Comparison of ENCODE assay signal across 18 cellular contexts in the genomic region with DNA sequence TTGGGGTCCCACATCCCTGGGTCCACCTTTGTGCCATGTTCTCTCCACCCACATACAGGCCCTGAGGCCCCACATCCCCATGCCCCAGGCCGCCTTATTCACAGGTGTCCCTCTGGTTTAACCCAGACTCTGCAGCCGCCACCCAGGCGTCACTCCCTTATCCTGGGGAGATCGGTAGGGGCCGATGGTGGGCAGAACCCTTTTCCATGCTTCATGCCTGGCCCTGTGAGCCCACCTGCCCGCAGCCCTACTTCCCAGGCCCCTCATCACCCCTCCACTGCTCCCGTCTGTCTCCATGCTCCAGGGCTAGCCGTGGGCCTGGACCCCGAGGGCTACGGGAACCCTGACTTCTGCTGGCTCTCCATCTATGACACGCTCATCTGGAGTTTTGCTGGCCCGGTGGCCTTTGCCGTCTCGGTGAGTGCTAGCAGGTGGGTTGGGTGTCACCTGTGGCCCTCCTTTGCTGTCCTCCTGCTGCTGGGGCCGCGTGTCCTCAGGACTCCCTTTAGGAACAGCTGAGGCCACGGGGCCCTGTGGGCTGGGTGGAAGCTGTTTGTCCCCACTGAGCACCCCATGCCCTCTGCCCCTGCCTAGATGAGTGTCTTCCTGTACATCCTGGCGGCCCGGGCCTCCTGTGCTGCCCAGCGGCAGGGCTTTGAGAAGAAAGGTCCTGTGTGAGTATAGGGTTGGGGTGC. TPM values are rescaled to one million over a fixed set of nuclear protein-coding genes. Genes with fewer than 3 reads are reported as not detected.
"Had no signal": no experiment of that assay in that cellular context is flagged by ENCODE, and none has a peak within 500 bp of the region (broad histone marks: within the 10 kb centered on the region; RNA-seq: fewer than 3 reads in every experiment).

No MANE protein-coding gene starts in this region.

- H3K9me3 Mint-ChIP-seq: activated CD4-positive, alpha-beta memory T cell treated with anti-CD3 and anti-CD28 coated beads for 36 hours; activated naive CD4-positive, alpha-beta T cell treated with anti-CD3 and anti-CD28 coated beads for 36 hours; activated T-helper 2 cell treated with anti-CD3 and anti-CD28 coated beads, Interferon-gamma antibody, Interleukin-2, Interleukin-4, amounts not matched to agents 10 μg/mL and 5 μg/mL and 100 μg/mL, durations not matched to agents 14 hours and 24 hours and 36 hours; stimulated activated memory B cell treated with anti-CD40 and anti-IgM and Interleukin-4, amounts not matched to agents 10 μg/mL and 1 μg/mL and 100 μg/mL, for 72 hours had no signal

- ATAC-seq: activated CD4-positive, alpha-beta T cell treated with anti-CD3 and anti-CD28 coated beads for 36 hours; activated CD8-positive, alpha-beta memory T cell treated with anti-CD3 and anti-CD28 coated beads, Interleukin-2, amount 10 ng/mL, durations not matched to agents 7 days and 5 days; gastrocnemius medialis; stimulated activated memory B cell treated with anti-CD40 and anti-IgM and Interleukin-4, amounts not matched to agents 10 μg/mL and 1 μg/mL and 100 μg/mL, for 72 hours had no signal

- H3K36me3 Mint-ChIP-seq: activated CD4-positive, alpha-beta memory T cell treated with anti-CD3 and anti-CD28 coated beads for 36 hours; activated CD8-positive, alpha-beta memory T cell treated with anti-CD3 and anti-CD28 coated beads, Interleukin-2, amount 10 ng/mL, durations not matched to agents 7 days and 5 days; stimulated activated memory B cell treated with anti-CD40 and anti-IgM and Interleukin-4, amounts not matched to agents 10 μg/mL and 1 μg/mL and 100 μg/mL, for 72 hours had no signal

- H3K36me3 ChIP-seq: cardiac muscle cell, gastrocnemius medialis, ovary, SJCRH30, transverse colon had no signal

- H3K27me3 ChIP-seq: cardiac muscle cell, gastrocnemius medialis, hepatocyte, ovary, SJCRH30, transverse colon had no signal

- H3K27ac ChIP-seq: cardiac muscle cell, gastrocnemius medialis, hepatocyte, ovary, SJCRH30, transverse colon had no signal

- H3K27me3 Mint-ChIP-seq: activated CD4-positive, alpha-beta memory T cell treated with anti-CD3 and anti-CD28 coated beads for 36 hours; activated CD4-positive, alpha-beta T cell treated with anti-CD3 and anti-CD28 coated beads for 36 hours; activated CD8-positive, alpha-beta memory T cell treated with anti-CD3 and anti-CD28 coated beads, Interleukin-2, amount 10 ng/mL, durations not matched to agents 7 days and 5 days had no signal

- DNase-seq: activated CD4-positive, alpha-beta memory T cell treated with anti-CD3 and anti-CD28 coated beads for 36 hours; activated CD4-positive, alpha-beta T cell treated with anti-CD3 and anti-CD28 coated beads for 36 hours; activated CD8-positive, alpha-beta memory T cell treated with anti-CD3 and anti-CD28 coated beads, Interleukin-2, amount 10 ng/mL, durations not matched to agents 7 days and 5 days; activated naive CD4-positive, alpha-beta T cell treated with anti-CD3 and anti-CD28 coated beads for 36 hours; activated T-cell treated with anti-CD3 and anti-CD28 coated beads, Interleukin-2, amount 50 U/mL, for 1 hour; erythroblast; gastrocnemius medialis; islet precursor cell; ovary; SJCRH30; stimulated activated CD4-positive, alpha-beta T cell treated with anti-CD3 and anti-CD28 coated beads, Interleukin-1b, Interleukin-23, amount 100 ng/mL, for 48 hours; T-helper 2 cell; transverse colon had no signal

- H3K4me3 Mint-ChIP-seq: activated CD4-positive, alpha-beta memory T cell treated with anti-CD3 and anti-CD28 coated beads for 36 hours; activated CD4-positive, alpha-beta T cell treated with anti-CD3 and anti-CD28 coated beads for 36 hours; activated CD8-positive, alpha-beta memory T cell treated with anti-CD3 and anti-CD28 coated beads, Interleukin-2, amount 10 ng/mL, durations not matched to agents 7 days and 5 days; activated naive CD4-positive, alpha-beta T cell treated with anti-CD3 and anti-CD28 coated beads for 36 hours; stimulated activated memory B cell treated with anti-CD40 and anti-IgM and Interleukin-4, amounts not matched to agents 10 μg/mL and 1 μg/mL and 100 μg/mL, for 72 hours had no signal

- H3K4me3 ChIP-seq: cardiac muscle cell, gastrocnemius medialis, hepatocyte, ovary, SJCRH30, transverse colon had no signal

- H3K9me3 ChIP-seq: gastrocnemius medialis, ovary, SJCRH30, transverse colon had no signal

- H3K27ac Mint-ChIP-seq: activated CD4-positive, alpha-beta memory T cell treated with anti-CD3 and anti-CD28 coated beads for 36 hours; activated CD4-positive, alpha-beta T cell treated with anti-CD3 and anti-CD28 coated beads for 36 hours; activated CD8-positive, alpha-beta memory T cell treated with anti-CD3 and anti-CD28 coated beads, Interleukin-2, amount 10 ng/mL, durations not matched to agents 7 days and 5 days; activated naive CD4-positive, alpha-beta T cell treated with anti-CD3 and anti-CD28 coated beads for 36 hours; activated T-helper 2 cell treated with anti-CD3 and anti-CD28 coated beads, Interferon-gamma antibody, Interleukin-2, Interleukin-4, amounts not matched to agents 10 μg/mL and 5 μg/mL and 100 μg/mL, durations not matched to agents 14 hours and 24 hours and 36 hours; stimulated activated memory B cell treated with anti-CD40 and anti-IgM and Interleukin-4, amounts not matched to agents 10 μg/mL and 1 μg/mL and 100 μg/mL, for 72 hours had no signal

RNA-seq across cellular contexts. Expression of a gene that starts 36.0 kb away (rescaled TPM):
- total RNA-seq: activated CD4-positive, alpha-beta memory T cell treated with anti-CD3 and anti-CD28 coated beads for 36 hours; activated CD4-positive, alpha-beta T cell treated with anti-CD3 and anti-CD28 coated beads for 36 hours; activated CD8-positive, alpha-beta memory T cell treated with anti-CD3 and anti-CD28 coated beads, Interleukin-2, amount 10 ng/mL, durations not matched to agents 7 days and 5 days; activated naive CD4-positive, alpha-beta T cell treated with anti-CD3 and anti-CD28 coated beads for 36 hours; activated T-helper 2 cell treated with anti-CD3 and anti-CD28 coated beads, Interferon-gamma antibody, Interleukin-2, Interleukin-4, amounts not matched to agents 10 μg/mL and 5 μg/mL and 100 μg/mL, durations not matched to agents 14 hours and 24 hours and 36 hours; cardiac muscle cell; liver; transverse colon had no signal
- polyA plus RNA-seq: cardiac muscle cell, liver, ovary had no signal
